10 cellular contexts compared by ENCODE assay signal in genomic region chr5:148280893-148281292, GRCh38. TPM values are rescaled to one million over a fixed set of nuclear protein-coding genes. Genes with fewer than 3 reads are reported as not detected.
"Had no signal": no experiment of that assay in that cellular context is flagged by ENCODE, and none has a peak within 500 bp of the region (broad histone marks: within the 10 kb centered on the region; RNA-seq: fewer than 3 reads in every experiment).

No MANE protein-coding gene starts in this region.

RNA-seq across cellular contexts. Expression of gene SPINK13, which starts 12.3 kb away (rescaled TPM):
- total RNA-seq: activated CD8-positive, alpha-beta memory T cell treated with anti-CD3 and anti-CD28 coated beads, Interleukin-2, amount 10 ng/mL, durations not matched to agents 7 days and 5 days; left colon; mammary epithelial cell; mucosa of gallbladder; natural killer cell; osteoblast; psoas muscle; sciatic nerve; upper lobe of left lung had no signal
- polyA plus RNA-seq: mammary epithelial cell had no signal

RNA-seq across cellular contexts. Expression of gene SPINK7, which starts 31.3 kb away (rescaled TPM):
- total RNA-seq: activated CD8-positive, alpha-beta memory T cell treated with anti-CD3 and anti-CD28 coated beads, Interleukin-2, amount 10 ng/mL, durations not matched to agents 7 days and 5 days; left colon; mammary epithelial cell; mucosa of gallbladder; natural killer cell; osteoblast; psoas muscle; sciatic nerve; upper lobe of left lung had no signal
- polyA plus RNA-seq: mammary epithelial cell, psoas muscle had no signal

RNA-seq across cellular contexts. Expression of gene MARCOL, which starts 42.6 kb away (rescaled TPM):
- total RNA-seq: activated CD8-positive, alpha-beta memory T cell treated with anti-CD3 and anti-CD28 coated beads, Interleukin-2, amount 10 ng/mL, durations not matched to agents 7 days and 5 days; left colon; mammary epithelial cell; mucosa of gallbladder; natural killer cell; osteoblast; psoas muscle; sciatic nerve; suprapubic skin; upper lobe of left lung had no signal
- polyA plus RNA-seq: mammary epithelial cell, psoas muscle had no signal

RNA-seq across cellular contexts. Expression of gene SPINK9, which starts 54.5 kb away (rescaled TPM):
- total RNA-seq: activated CD8-positive, alpha-beta memory T cell treated with anti-CD3 and anti-CD28 coated beads, Interleukin-2, amount 10 ng/mL, durations not matched to agents 7 days and 5 days; left colon; mammary epithelial cell; mucosa of gallbladder; natural killer cell; osteoblast; psoas muscle; sciatic nerve; suprapubic skin; upper lobe of left lung had no signal
- polyA plus RNA-seq: mammary epithelial cell, psoas muscle had no signal
